26 cellular contexts compared by ENCODE assay signal in genomic region chr9:116626762-116627161, GRCh38.
"Had no signal": no experiment of that assay in that cellular context is flagged by ENCODE, and none has a peak within 500 bp of the region (broad histone marks: within the 10 kb centered on the region; RNA-seq: fewer than 3 reads in every experiment).

No MANE protein-coding gene starts in this region.

- H3K4me2 ChIP-seq: hepatocyte had no signal

- H3K27ac ChIP-seq: coronary artery, dorsolateral prefrontal cortex, epithelial cell of prostate, esophagus muscularis mucosa, esophagus squamous epithelium, foreskin keratinocyte, gastrocnemius medialis, gastroesophageal sphincter, heart left ventricle, heart right ventricle, hepatocyte had no signal

- H3K27me3 ChIP-seq: dorsolateral prefrontal cortex, esophagus muscularis mucosa, esophagus squamous epithelium, gastrocnemius medialis, gastroesophageal sphincter, heart left ventricle, heart right ventricle, hepatocyte had no signal

- H3K9me3 ChIP-seq: esophagus muscularis mucosa, esophagus squamous epithelium, gastrocnemius medialis, gastroesophageal sphincter, heart left ventricle, heart right ventricle had no signal

- H3K4me1 ChIP-seq: esophagus squamous epithelium, foreskin keratinocyte, gastroesophageal sphincter had no signal

- H3K79me2 ChIP-seq: hepatocyte had no signal

- H3K4me3 Mint-ChIP-seq: dendritic cell treated with granulocyte-macrophage colony-stimulating factor and Interleukin-4, amounts not matched to agents 40 ng/mL and 50 ng/mL, for 4 days; effector memory CD8-positive, alpha-beta T cell; endodermal cell had no signal

- H3K9me3 Mint-ChIP-seq: dendritic cell treated with granulocyte-macrophage colony-stimulating factor and Interleukin-4, amounts not matched to agents 40 ng/mL and 50 ng/mL, for 4 days; effector memory CD8-positive, alpha-beta T cell; endodermal cell had no signal

- DNase-seq: cortex of kidney; dermis blood vessel endothelial cell; dorsolateral prefrontal cortex; effector CD4-positive, alpha-beta T cell; effector CD8-positive, alpha-beta T cell; effector memory CD4-positive, alpha-beta T cell; effector memory CD8-positive, alpha-beta T cell; endodermal cell; erythroblast; esophagus squamous epithelium; foreskin fibroblast; foreskin keratinocyte; foreskin melanocyte; gastrocnemius medialis; glutamatergic neuron; head of caudate nucleus; heart left ventricle; heart right ventricle; hippocampal formation had no signal

- H3K27me3 Mint-ChIP-seq: dendritic cell treated with granulocyte-macrophage colony-stimulating factor and Interleukin-4, amounts not matched to agents 40 ng/mL and 50 ng/mL, for 4 days; effector memory CD8-positive, alpha-beta T cell had no signal

- H3K4me3 ChIP-seq: coronary artery, dorsolateral prefrontal cortex, esophagus muscularis mucosa, esophagus squamous epithelium, gastrocnemius medialis, gastroesophageal sphincter, heart left ventricle, heart right ventricle, hepatocyte had no signal

- H3K27ac Mint-ChIP-seq: dendritic cell treated with granulocyte-macrophage colony-stimulating factor and Interleukin-4, amounts not matched to agents 40 ng/mL and 50 ng/mL, for 4 days; effector memory CD8-positive, alpha-beta T cell; endodermal cell had no signal

- ATAC-seq: effector memory CD8-positive, alpha-beta T cell; esophagus mucosa; foreskin keratinocyte; gastrocnemius medialis; gastroesophageal sphincter; heart left ventricle; heart right ventricle had no signal

- H3K36me3 ChIP-seq: esophagus muscularis mucosa, esophagus squamous epithelium, gastrocnemius medialis, gastroesophageal sphincter, heart left ventricle, heart right ventricle had no signal

- H2AFZ ChIP-seq: hepatocyte had no signal
